ENCODE assay signal across 7 cellular contexts in the genomic region with DNA sequence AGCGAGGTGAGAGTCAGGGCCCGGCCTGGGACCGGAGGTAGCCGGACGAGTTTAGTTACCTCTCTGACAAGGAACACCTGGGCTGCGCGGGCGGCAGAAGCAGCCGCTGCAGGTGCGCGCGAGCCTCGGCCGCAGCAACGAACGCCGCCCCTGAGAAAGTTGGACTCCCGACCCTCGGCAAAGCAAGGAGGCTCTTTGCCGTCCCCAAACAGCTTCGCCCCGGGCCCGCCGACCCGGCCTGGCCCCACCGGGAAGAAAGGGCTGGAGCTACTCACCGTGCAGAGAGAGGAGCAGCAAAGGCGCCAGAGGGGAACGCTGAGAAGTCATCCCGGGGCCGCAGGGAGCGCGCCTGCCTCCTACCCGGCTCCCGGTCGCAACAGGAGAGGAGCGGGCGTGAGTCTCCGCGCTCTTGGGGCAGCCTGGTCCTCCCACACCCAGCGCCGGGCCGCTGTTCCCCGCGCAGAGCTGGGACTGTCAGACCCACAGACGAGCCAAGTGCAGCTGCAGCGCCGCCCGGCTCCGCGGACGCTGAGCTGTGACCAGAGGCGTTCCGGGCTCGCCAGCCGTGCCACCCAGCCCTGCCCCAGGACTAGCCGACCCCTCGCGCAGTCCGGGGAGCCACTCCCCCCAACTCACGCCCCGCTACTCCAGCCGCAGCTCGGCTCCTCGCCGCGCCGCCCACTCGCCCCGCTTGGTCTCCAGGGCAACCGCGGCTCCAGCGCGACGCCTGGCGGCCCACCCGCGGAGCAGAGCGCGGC. TPM values are rescaled to one million over a fixed set of nuclear protein-coding genes. Genes with fewer than 3 reads are reported as not detected.
DNase-seq lines count a peak whose midpoint lies in the region; ATAC-seq, FAIRE-seq and TF ChIP-seq lines count a peak whose summit lies in the region.

A gene with protein sequence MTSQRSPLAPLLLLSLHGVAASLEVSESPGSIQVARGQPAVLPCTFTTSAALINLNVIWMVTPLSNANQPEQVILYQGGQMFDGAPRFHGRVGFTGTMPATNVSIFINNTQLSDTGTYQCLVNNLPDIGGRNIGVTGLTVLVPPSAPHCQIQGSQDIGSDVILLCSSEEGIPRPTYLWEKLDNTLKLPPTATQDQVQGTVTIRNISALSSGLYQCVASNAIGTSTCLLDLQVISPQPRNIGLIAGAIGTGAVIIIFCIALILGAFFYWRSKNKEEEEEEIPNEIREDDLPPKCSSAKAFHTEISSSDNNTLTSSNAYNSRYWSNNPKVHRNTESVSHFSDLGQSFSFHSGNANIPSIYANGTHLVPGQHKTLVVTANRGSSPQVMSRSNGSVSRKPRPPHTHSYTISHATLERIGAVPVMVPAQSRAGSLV (minus strand): TSS at position 591 of the 758 bp plus-strand sequence. CDS start 264 bp downstream, at position 327.

- H3K27ac ChIP-seq in VCaP = no peak within 1 kb of the TSS
- H3K27ac ChIP-seq in mammary epithelial cell (ENCODE audit: insufficient read depth, low read depth, low read length) = no peak within 1 kb of the TSS

- peaks cover 21% of the 10 kb centered on the region for H3K27me3 ChIP-seq in mammary epithelial cell (ENCODE audit: insufficient read depth, low read length)

- no peak within 1 kb of the TSS for H3K9ac ChIP-seq in mammary epithelial cell (ENCODE audit: insufficient read depth, low read length)

- H3K4me3 ChIP-seq in mammary epithelial cell (replicated peaks in 1 of 3; ENCODE audit: insufficient read depth in 1 of 3, low read depth in 2 of 3, low read length in 3 of 3) = peak within 1 kb of the TSS; percentile 48 to 60 (median 52)

- ATAC-seq in HG02623 (IDR thresholded peaks at IDR 0.05; ENCODE audit: unreplicated experiment) = peak; percentile 94

- CTCF ChIA-PET in mammary epithelial cell (lab: Charles Lee; ENCODE audit: low non-redundant PET) = interaction anchor here (0.6 kb wide), 1 partner anchor 10 kb away, joined by 6 read pairs; no protein-coding TSS in a partner anchor

- BruUV-seq in mammary epithelial cell (replicated peaks; lab: Mats Ljungman, UMichigan) = no TSS peak

- WGBS in mammary epithelial cell (ENCODE audit: low coverage, missing lambda C conversion rate) = 0% methylated on average over 10 of the region's 80 CpGs

- intact Hi-C loops in mammary epithelial cell (cut with micrococcal nuclease) = loop anchor here (1.0 kb wide), 1 partner anchor 150 kb away; no protein-coding TSS in a partner anchor

- H3K9me3 ChIP-seq in mammary epithelial cell (replicated peaks; ENCODE audit: insufficient read depth, low read length) = no peaks in the 10 kb centered on the region

- H3K79me2 ChIP-seq in mammary epithelial cell (ENCODE audit: insufficient read depth, low read length) = no peaks in the 10 kb centered on the region

- TF ChIP-seq POLR2A in GM12892 (IDR thresholded peaks at IDR 0.05; ENCODE audit: low read depth, low read length) = no peak

- TF ChIP-seq CTCF in VCaP (conservative IDR thresholded peaks at IDR 0.05) (peak; percentile 83), mammary epithelial cell (conservative IDR thresholded peaks at IDR 0.05 in 1 of 2, IDR thresholded peaks at IDR 0.05 in 1 of 2; ENCODE audit: extremely low read depth in 1 of 2, insufficient read depth in 1 of 2, low read depth in 1 of 2, low read length in 2 of 2) (peak in 1 of 2 donors; percentile 37)

- H3K4me1 ChIP-seq in mammary epithelial cell (ENCODE audit: insufficient read depth, low read length) = peaks cover 12% of the 10 kb centered on the region

- peak within 1 kb of the TSS; percentile 100 for H3K4me2 ChIP-seq in mammary epithelial cell (ENCODE audit: insufficient read depth, low read depth, low read length)

- peak; percentile 68 for DNase-seq in GM12892 (ENCODE audit: insufficient read length)
- DNase-seq in NCI-H1417 (lab: John Stamatoyannopoulos, UW) = peak; percentile 85 to 96 (median 95)
- DNase-seq in mammary epithelial cell = peak; percentile 40
- DNase-seq in islet precursor cell = peak; percentile 87
- DNase-seq in stimulated activated CD4-positive, alpha-beta T cell treated with anti-CD3 and anti-CD28 coated beads, Interleukin-15, amount 100 ng/mL, for 1 hour (ENCODE audit: low read depth in 1 of 2, low spot score in 1 of 2) = peak; percentile 27 to 65

- H3K36me3 ChIP-seq in mammary epithelial cell (ENCODE audit: insufficient read depth, low read length) = no peaks in the 10 kb centered on the region

- no peaks in the 10 kb centered on the region for H4K20me1 ChIP-seq in mammary epithelial cell (ENCODE audit: insufficient read depth, low read length)

- peak within 1 kb of the TSS; percentile 83 for H2AFZ ChIP-seq in mammary epithelial cell (ENCODE audit: low read depth, low read length)

- dilution Hi-C loops in mammary epithelial cell (cut with HindIII; ENCODE audit: low sequenced_read_pairs) = no loop called here

- peak; percentile 79 for FAIRE-seq in GM12892 (lab: Jason Lieb, UNC)

- in situ Hi-C loops in mammary epithelial cell (cut with MboI; ENCODE audit: low sequenced_read_pairs in 2 of 2) = no loop called here

RNA-seq across cellular contexts. Expression of the gene that starts here (rescaled TPM):
- polyA plus RNA-seq in GM12892 (2012; ENCODE audit: missing spikeins) = not detected
- total RNA-seq in mammary epithelial cell = under 1 TPM in 1 of 2 donors, not detected in 1; 0.19 TPM
- 0.05 TPM for polyA plus RNA-seq in mammary epithelial cell
- polyA minus RNA-seq in mammary epithelial cell = not detected

Comparison
In these comparisons a context has a peak if more than half of its experiments do, and no peak if none do; other contexts are left out.
1. Peak in DNase-seq, H3K4me3 ChIP-seq and H3K4me2 ChIP-seq in mammary epithelial cell; RNA of the gene not detected or under 1 TPM.
2. DNase-seq: peak in every context shown above with its lines; median percentile 95 in NCI-H1417; 87 in islet precursor cell; 68 in GM12892; 46 in stimulated activated CD4-positive, alpha-beta T cell treated with anti-CD3 and anti-CD28 coated beads, Interleukin-15, amount 100 ng/mL, for 1 hour; 40 in mammary epithelial cell.